8 cellular contexts compared by ENCODE assay signal in genomic region chr10:112140110-112140755, GRCh38. TPM values are rescaled to one million over a fixed set of nuclear protein-coding genes. Genes with fewer than 3 reads are reported as not detected.
DNase-seq lines count a peak whose midpoint lies in the region; ATAC-seq and TF ChIP-seq lines count a peak whose summit lies in the region.

No MANE protein-coding gene starts in this region.

- ATAC-seq in GM18868 (IDR thresholded peaks at IDR 0.05; ENCODE audit: unreplicated experiment) (peak; percentile 98), HG03064 (IDR thresholded peaks at IDR 0.05; ENCODE audit: low read depth, unreplicated experiment) (peak; percentile 99)
- ATAC-seq in activated CD4-positive, CD25-positive, alpha-beta regulatory T cell treated with anti-CD3 and anti-CD28 coated beads, Interleukin-2, amount 50 U/mL, for 24 hours, result peak; percentile 83 to 88

- DNase-seq in Ammon's horn (ENCODE audit: low spot score) (peak; percentile 38), NCI-H2171 (lab: John Stamatoyannopoulos, UW) (peak; percentile 40), cerebellum (ENCODE audit: low spot score) (peak; percentile 86)
- DNase-seq in stimulated activated CD8-positive, alpha-beta memory T cell treated with anti-CD3 and anti-CD28 coated beads, Interleukin-12 subunit alpha, Interleukin-12 subunit beta, amount 100 ng/mL, for 24 hours (ENCODE audit: extremely low read depth), result peak; percentile 21

- no peak overlapping the region for H3K27ac ChIP-seq in liver (ENCODE audit: low read depth in 1 of 2, low read length in 2 of 2)

- H3K27me3 ChIP-seq in liver (ENCODE audit: control insufficient read depth in 4 of 4, insufficient read depth in 4 of 4, low read length in 3 of 4), result no peaks in the 10 kb centered on the region

- no peaks in the 10 kb centered on the region for H3K4me1 ChIP-seq in liver (ENCODE audit: control insufficient read depth in 4 of 4, insufficient read depth in 4 of 4, low read length in 3 of 4)

- H3K36me3 ChIP-seq in liver (ENCODE audit: control insufficient read depth in 4 of 4, insufficient read depth in 3 of 4, low read depth in 1 of 4, low read length in 3 of 4), result no peaks in the 10 kb centered on the region

- no peak overlapping the region for H3K4me3 ChIP-seq in liver (ENCODE audit: low read depth in 1 of 3, low read length in 3 of 3)

- no peak overlapping the region for H3K9ac ChIP-seq in liver (ENCODE audit: low read depth in 1 of 2, low read length in 2 of 2)

- no peaks in the 10 kb centered on the region for H3K9me3 ChIP-seq in liver (ENCODE audit: control insufficient read depth in 4 of 4, low read length in 3 of 4)

- peak; percentile 69 for TF ChIP-seq CTCF in liver (IDR thresholded peaks at IDR 0.05; ENCODE audit: low read depth, low read length, missing input control)

- WGBS in liver, result 36% methylated on average over 10 of the region's 10 CpGs

- peak; percentile 71 to 76 for TF ChIP-seq RAD21 in liver (IDR thresholded peaks at IDR 0.05)

TF ChIP-seq in liver, 16 proteins besides CTCF, POLR2A, EP300 and RAD21:
- TF ChIP-seq HNF4A (conservative IDR thresholded peaks at IDR 0.05) (peak in 1 of 2 donors; percentile 25), ATF3 (IDR thresholded peaks at IDR 0.05) (no peak), JUND (IDR thresholded peaks at IDR 0.05) (no peak)

RNA-seq across cellular contexts. Expression of gene GPAM, which starts 43.3 kb away (rescaled TPM):
- total RNA-seq in cerebellum (37.7 TPM), liver (100 to 1,000 TPM; 157 to 214 TPM)
- 100 to 1,000 TPM in 1 of 2 donors, 10 to 100 TPM in 1; 35.5 to 136 TPM for polyA plus RNA-seq in liver

Comparison
In these comparisons a context has a peak if more than half of its experiments do, and no peak if none do; other contexts are left out.
1. DNase-seq: peak in every context shown above with its lines; median percentile 86 in cerebellum; 40 in NCI-H2171; 38 in Ammon's horn; 21 in stimulated activated CD8-positive, alpha-beta memory T cell treated with anti-CD3 and anti-CD28 coated beads, Interleukin-12 subunit alpha, Interleukin-12 subunit beta, amount 100 ng/mL, for 24 hours.